Comparison of ENCODE assay signal across 21 cellular contexts in genomic region chr19:34505321-34506025, GRCh38. TPM values are rescaled to one million over a fixed set of nuclear protein-coding genes. Genes with fewer than 3 reads are reported as not detected.
A peak's percentile ranks its signal among the peaks of the same experiment; 100 is the strongest.
DNase-seq lines count a peak whose midpoint lies in the region; ATAC-seq and TF ChIP-seq lines count a peak whose summit lies in the region.
"Had no signal": no experiment of that assay in that cellular context is flagged by ENCODE, and none has a peak within 500 bp of the region (broad histone marks: within the 10 kb centered on the region; RNA-seq: fewer than 3 reads in every experiment).

No MANE protein-coding gene starts in this region.

- intact Hi-C loops in posterior vena cava (cut with DNase I): no loop called here

- H3K36me3 Mint-ChIP-seq in HFFc6 (ENCODE audit: low read depth): peaks cover 5% of the 10 kb centered on the region; the same call in 1 of the 2 replicates

- peaks cover 5% of the 10 kb centered on the region; the same call in 1 of the 2 replicates for H3K9me3 Mint-ChIP-seq in HFFc6
- H3K9me3 Mint-ChIP-seq: CD4-positive, alpha-beta T cell had no signal

- H3K27me3 Mint-ChIP-seq in HFFc6 (ENCODE audit: insufficient read depth): peaks cover 9% of the 10 kb centered on the region

- TF ChIP-seq CTCF in GM10248 (IDR thresholded peaks at IDR 0.05; ENCODE audit: control extremely low read depth, extremely low read depth, low read depth, missing control alignments) (no peak), HFFc6 (IDR thresholded peaks at IDR 0.05) (no peak)

- H3K27ac Mint-ChIP-seq in HFFc6: no peak overlapping the region
- H3K27ac Mint-ChIP-seq: CD4-positive, alpha-beta T cell; IgD-negative memory B cell had no signal

- DNase-seq in AG20443 (ENCODE audit: low spot score) (peak; percentile 9), GM10248 (ENCODE audit: extremely low spot score) (peak; percentile 10), iPS-NIHi11 (ENCODE audit: low spot score) (peak; percentile 4), posterior vena cava (ENCODE audit: low spot score) (peak; percentile 77), HFFc6 (no peak), NCI-H446 treated with DMSO at 0.1 percent for 48 hours (lab: John Stamatoyannopoulos, UW) (no peak), RPMI8226 (no peak)
- DNase-seq: ACHN; BE2C; CD4-positive, alpha-beta T cell; DMS79; Kasumi-1; MM.1S; NCI-H1092 treated with DMSO at 0.1 percent for 48 hours; NCI-H1694; NCI-H2107; NCI-H2227 treated with DMSO at 0.1 percent for 48 hours; NCI-H524 treated with DMSO at 0.1 percent for 48 hours; Right ventricle myocardium superior had no signal

- no peak for ATAC-seq in HG03460 (IDR thresholded peaks at IDR 0.05; ENCODE audit: unreplicated experiment)

- peaks cover 13% of the 10 kb centered on the region for H3K4me1 Mint-ChIP-seq in HFFc6 (ENCODE audit: low read depth)

- CTCF ChIA-PET in GM10248 (lab: Yijun Ruan, JAX): no interaction called here

- POLR2A ChIA-PET in GM10248 (lab: Yijun Ruan, JAX): no interaction called here

- H3K4me3 Mint-ChIP-seq in HFFc6: no peak overlapping the region
- H3K4me3 Mint-ChIP-seq: CD4-positive, alpha-beta T cell; IgD-negative memory B cell had no signal

RNA-seq across cellular contexts. Expression of gene WTIP, which starts 23.9 kb away (rescaled TPM):
- 10 to 100 TPM; 20.7 to 28.6 TPM for total RNA-seq in posterior vena cava
- total RNA-seq in HFFc6 (2021; fragmentation: NEBNext Ultra II Directional; extraction: Animal tissue kit (Norgen Biotek cat#: 25700)): 10 to 100 TPM; 27.8 to 35.1 (median 29.4) TPM

Comparison
In these comparisons a context has a peak if more than half of its experiments do, and no peak if none do; other contexts are left out.
1. DNase-seq: peak in AG20443 (single experiment), GM10248 (single experiment), iPS-NIHi11 (single experiment) and posterior vena cava (single experiment); none in HFFc6 (single experiment), NCI-H446 treated with DMSO at 0.1 percent for 48 hours (single experiment) and RPMI8226 (single experiment).